12 cellular contexts compared by ENCODE assay signal in genomic region chr20:64049887-64050260, GRCh38. TPM values are rescaled to one million over a fixed set of nuclear protein-coding genes. Genes with fewer than 3 reads are reported as not detected.
DNase-seq lines count a peak whose midpoint lies in the region; ATAC-seq and TF ChIP-seq lines count a peak whose summit lies in the region.
"Had no signal": no experiment of that assay in that cellular context is flagged by ENCODE, and none has a peak within 500 bp of the region (broad histone marks: within the 10 kb centered on the region; RNA-seq: fewer than 3 reads in every experiment).

No MANE protein-coding gene starts in this region.

- H3K27ac ChIP-seq in liver (ENCODE audit: low read depth in 1 of 2, low read length in 2 of 2) (peak overlapping the region; percentile 9 to 63), thymus (ENCODE audit: low read depth) (peak overlapping the region; percentile 36)

- H3K27me3 Mint-ChIP-seq in activated CD8-positive, alpha-beta T cell treated with anti-CD3 and anti-CD28 coated beads, Interleukin-2, amount 10 ng/mL, durations not matched to agents 7 days and 5 days (ENCODE audit: low read depth), result peaks cover 44% of the 10 kb centered on the region
- peaks cover 48% of the 10 kb centered on the region for H3K27me3 Mint-ChIP-seq in activated CD8-positive, alpha-beta T cell treated with anti-CD3 and anti-CD28 coated beads for 36 hours
- peaks cover 30% of the 10 kb centered on the region for H3K27me3 Mint-ChIP-seq in activated T-helper 17 cell treated with anti-CD3 and anti-CD28 coated beads, Interleukin-2, amount 50 U/mL, for 72 hours

- H3K4me3 ChIP-seq in liver (ENCODE audit: low read depth in 1 of 3, low read length in 3 of 3), result peak overlapping the region in 1 of 3 donors; percentile 51
- peak overlapping the region; percentile 6 for H3K4me3 ChIP-seq in thymus (ENCODE audit: low read length)

- H3K9me3 Mint-ChIP-seq in activated CD8-positive, alpha-beta T cell treated with anti-CD3 and anti-CD28 coated beads, Interleukin-2, amount 10 ng/mL, durations not matched to agents 7 days and 5 days (ENCODE audit: insufficient read depth), result no peaks in the 10 kb centered on the region
- H3K9me3 Mint-ChIP-seq in activated CD8-positive, alpha-beta T cell treated with anti-CD3 and anti-CD28 coated beads for 36 hours, result no peaks in the 10 kb centered on the region
- H3K9me3 Mint-ChIP-seq in activated T-helper 17 cell treated with anti-CD3 and anti-CD28 coated beads, Interleukin-2, amount 50 U/mL, for 72 hours, result no peaks in the 10 kb centered on the region

- intact Hi-C loops in activated CD8-positive, alpha-beta T cell treated with anti-CD3 and anti-CD28 coated beads for 36 hours (cut with micrococcal nuclease), result no loop called here

- CTCF ChIA-PET in activated CD8-positive, alpha-beta T cell treated with anti-CD3 and anti-CD28 coated beads, Interleukin-2, amount 10 ng/mL, durations not matched to agents 7 days and 5 days (lab: Charles Lee), result interaction anchor here (7.5 kb wide), 1 partner anchor 11 kb away, joined by 51 read pairs; no protein-coding TSS in a partner anchor
- CTCF ChIA-PET in activated CD8-positive, alpha-beta T cell treated with anti-CD3 and anti-CD28 coated beads for 36 hours (lab: Charles Lee), result interaction anchor here (1.5 to 2.8 kb wide), 2 partner anchors 9 to 11 kb away, joined by 3 to 12 read pairs; no protein-coding TSS in a partner anchor

- no peak for DNase-seq in activated CD8-positive, alpha-beta T cell treated with anti-CD3 and anti-CD28 coated beads, Interleukin-2, amount 10 ng/mL, durations not matched to agents 7 days and 5 days
- DNase-seq in activated CD8-positive, alpha-beta T cell treated with anti-CD3 and anti-CD28 coated beads for 36 hours, result no peak
- no peak for DNase-seq in stimulated activated CD4-positive, alpha-beta T cell treated with anti-CD3 and anti-CD28 coated beads, Interleukin-1b, Interleukin-23, amount 100 ng/mL, for 48 hours
- DNase-seq in hypothalamus (lab: John Stamatoyannopoulos, UW), result no peak
- DNase-seq: T-helper 9 cell had no signal

- H3K36me3 Mint-ChIP-seq in activated CD8-positive, alpha-beta T cell treated with anti-CD3 and anti-CD28 coated beads, Interleukin-2, amount 10 ng/mL, durations not matched to agents 7 days and 5 days (ENCODE audit: low read depth), result no peaks in the 10 kb centered on the region
- no peaks in the 10 kb centered on the region for H3K36me3 Mint-ChIP-seq in activated CD8-positive, alpha-beta T cell treated with anti-CD3 and anti-CD28 coated beads for 36 hours (ENCODE audit: low read depth)
- no peaks in the 10 kb centered on the region for H3K36me3 Mint-ChIP-seq in activated T-helper 17 cell treated with anti-CD3 and anti-CD28 coated beads, Interleukin-2, amount 50 U/mL, for 72 hours (ENCODE audit: low read depth)
- H3K36me3 Mint-ChIP-seq: activated naive CD8-positive, alpha-beta T cell had no signal

- no peak overlapping the region for H3K9ac ChIP-seq in liver (ENCODE audit: low read depth in 1 of 2, low read length in 2 of 2)

- peak overlapping the region; percentile 18 for H3K4me3 Mint-ChIP-seq in activated CD8-positive, alpha-beta T cell treated with anti-CD3 and anti-CD28 coated beads, Interleukin-2, amount 10 ng/mL, durations not matched to agents 7 days and 5 days
- no peak overlapping the region for H3K4me3 Mint-ChIP-seq in activated CD8-positive, alpha-beta T cell treated with anti-CD3 and anti-CD28 coated beads for 36 hours
- peak overlapping the region; percentile 17 for H3K4me3 Mint-ChIP-seq in activated T-helper 17 cell treated with anti-CD3 and anti-CD28 coated beads, Interleukin-2, amount 50 U/mL, for 72 hours

- no peaks in the 10 kb centered on the region for H3K9me3 ChIP-seq in liver (ENCODE audit: control insufficient read depth in 4 of 4, low read length in 3 of 4)
- H3K9me3 ChIP-seq in thymus (ENCODE audit: control insufficient read depth), result no peaks in the 10 kb centered on the region

- H3K36me3 ChIP-seq in liver (ENCODE audit: control insufficient read depth in 4 of 4, insufficient read depth in 3 of 4, low read depth in 1 of 4, low read length in 3 of 4), result no peaks in the 10 kb centered on the region
- H3K36me3 ChIP-seq in thymus (ENCODE audit: control insufficient read depth, insufficient read depth), result no peaks in the 10 kb centered on the region

- no peak for TF ChIP-seq RAD21 in liver (IDR thresholded peaks at IDR 0.05)

- H3K4me1 ChIP-seq in liver (ENCODE audit: control insufficient read depth in 4 of 4, insufficient read depth in 4 of 4, low read length in 3 of 4) (peaks cover 0 to 8% (median 2%) of the 10 kb centered on the region in 4 donors), thymus (ENCODE audit: control insufficient read depth, insufficient read depth, low read length) (no peaks in the 10 kb centered on the region)

- H3K27me3 ChIP-seq in liver (ENCODE audit: control insufficient read depth in 4 of 4, insufficient read depth in 4 of 4, low read length in 3 of 4) (peaks cover 0 to 11% (median 3%) of the 10 kb centered on the region in 4 donors), thymus (ENCODE audit: control insufficient read depth, insufficient read depth) (peaks cover 50% of the 10 kb centered on the region)

- H3K27ac Mint-ChIP-seq in activated CD8-positive, alpha-beta T cell treated with anti-CD3 and anti-CD28 coated beads, Interleukin-2, amount 10 ng/mL, durations not matched to agents 7 days and 5 days, result no peak overlapping the region
- H3K27ac Mint-ChIP-seq in activated CD8-positive, alpha-beta T cell treated with anti-CD3 and anti-CD28 coated beads for 36 hours, result no peak overlapping the region
- no peak overlapping the region for H3K27ac Mint-ChIP-seq in activated T-helper 17 cell treated with anti-CD3 and anti-CD28 coated beads, Interleukin-2, amount 50 U/mL, for 72 hours
- H3K27ac Mint-ChIP-seq: activated naive CD8-positive, alpha-beta T cell had no signal

- no peak for TF ChIP-seq CTCF in activated CD8-positive, alpha-beta T cell treated with anti-CD3 and anti-CD28 coated beads for 36 hours (IDR thresholded peaks at IDR 0.05)
- no peak for TF ChIP-seq CTCF in liver (IDR thresholded peaks at IDR 0.05; ENCODE audit: low read depth, low read length, missing input control)

- POLR2A ChIA-PET in activated CD8-positive, alpha-beta T cell treated with anti-CD3 and anti-CD28 coated beads, Interleukin-2, amount 10 ng/mL, durations not matched to agents 7 days and 5 days (lab: Charles Lee), result no interaction called here
- POLR2A ChIA-PET in activated CD8-positive, alpha-beta T cell treated with anti-CD3 and anti-CD28 coated beads for 36 hours (lab: Charles Lee), result interaction anchor here (2.0 kb wide), 1 partner anchor 11 kb away, joined by 10 read pairs; no protein-coding TSS in a partner anchor

- no peak for ATAC-seq in activated CD8-positive, alpha-beta T cell treated with anti-CD3 and anti-CD28 coated beads, Interleukin-2, amount 10 ng/mL, durations not matched to agents 7 days and 5 days
- ATAC-seq in activated CD8-positive, alpha-beta T cell treated with anti-CD3 and anti-CD28 coated beads for 36 hours, result no peak
- ATAC-seq in activated T-helper 17 cell treated with anti-CD3 and anti-CD28 coated beads, Interleukin-2, amount 50 U/mL, for 72 hours (replicated peaks), result no peak
- ATAC-seq in HG03159 (IDR thresholded peaks at IDR 0.05; ENCODE audit: unreplicated experiment), result no peak

- WGBS in liver, result 29% methylated on average over 15 of the region's 15 CpGs
- WGBS in thymus, result 49% methylated on average over 15 of the region's 15 CpGs

- peaks cover 36% of the 10 kb centered on the region for H3K4me1 Mint-ChIP-seq in activated CD8-positive, alpha-beta T cell treated with anti-CD3 and anti-CD28 coated beads, Interleukin-2, amount 10 ng/mL, durations not matched to agents 7 days and 5 days (ENCODE audit: low read depth)
- H3K4me1 Mint-ChIP-seq in activated CD8-positive, alpha-beta T cell treated with anti-CD3 and anti-CD28 coated beads for 36 hours (ENCODE audit: low read depth), result peaks cover 10% of the 10 kb centered on the region
- H3K4me1 Mint-ChIP-seq in activated T-helper 17 cell treated with anti-CD3 and anti-CD28 coated beads, Interleukin-2, amount 50 U/mL, for 72 hours, result peaks cover 4% of the 10 kb centered on the region

RNA-seq across cellular contexts. Expression of gene SOX18, which starts 0.4 kb away (rescaled TPM):
- under 1 TPM; 0.13 to 0.21 TPM for total RNA-seq in activated CD8-positive, alpha-beta T cell treated with anti-CD3 and anti-CD28 coated beads, Interleukin-2, amount 10 ng/mL, durations not matched to agents 7 days and 5 days
- total RNA-seq in activated CD8-positive, alpha-beta T cell treated with anti-CD3 and anti-CD28 coated beads for 36 hours, result not detected
- under 1 TPM; 0.13 to 0.22 TPM for total RNA-seq in activated T-helper 17 cell treated with anti-CD3 and anti-CD28 coated beads, Interleukin-2, amount 50 U/mL, for 72 hours
- total RNA-seq in liver, result 1 to 10 TPM; 2.1 to 3.1 TPM
- 1 to 10 TPM; 1.1 to 5.8 TPM for polyA plus RNA-seq in liver
- polyA plus RNA-seq in thymus, result 17.2 TPM
- total RNA-seq: epithelial cell of proximal tubule had no signal
- polyA plus RNA-seq: AG04450 had no signal

RNA-seq across cellular contexts. Expression of gene TCEA2, which starts 13.1 kb away (rescaled TPM):
- 10 to 100 TPM; 49.6 to 55.3 TPM for total RNA-seq in activated CD8-positive, alpha-beta T cell treated with anti-CD3 and anti-CD28 coated beads, Interleukin-2, amount 10 ng/mL, durations not matched to agents 7 days and 5 days
- 10 to 100 TPM; 30.0 to 33.0 TPM for total RNA-seq in activated CD8-positive, alpha-beta T cell treated with anti-CD3 and anti-CD28 coated beads for 36 hours
- 10 to 100 TPM; 52.0 to 79.9 TPM for total RNA-seq in activated T-helper 17 cell treated with anti-CD3 and anti-CD28 coated beads, Interleukin-2, amount 50 U/mL, for 72 hours
- 1 to 10 TPM; 4.6 to 6.4 TPM for total RNA-seq in liver
- polyA plus RNA-seq in liver, result 10 to 100 TPM; 17.2 to 22.6 TPM
- 53.2 TPM for polyA plus RNA-seq in thymus

RNA-seq across cellular contexts. Expression of gene C20orf204, which starts 13.9 kb away (rescaled TPM):
- 1 to 10 TPM; 6.4 to 7.6 TPM for total RNA-seq in activated CD8-positive, alpha-beta T cell treated with anti-CD3 and anti-CD28 coated beads, Interleukin-2, amount 10 ng/mL, durations not matched to agents 7 days and 5 days
- total RNA-seq in activated CD8-positive, alpha-beta T cell treated with anti-CD3 and anti-CD28 coated beads for 36 hours, result 1 to 10 TPM; 2.8 to 4.7 TPM
- 10 to 100 TPM; 12.8 to 21.5 TPM for total RNA-seq in activated T-helper 17 cell treated with anti-CD3 and anti-CD28 coated beads, Interleukin-2, amount 50 U/mL, for 72 hours
- under 1 TPM; 0.14 to 0.59 TPM for total RNA-seq in liver
- polyA plus RNA-seq in liver (under 1 TPM; 0.07 to 0.10 TPM), thymus (8.2 TPM)

RNA-seq across cellular contexts. Expression of gene RGS19, which starts 29.4 kb away (rescaled TPM):
- total RNA-seq in activated CD8-positive, alpha-beta T cell treated with anti-CD3 and anti-CD28 coated beads, Interleukin-2, amount 10 ng/mL, durations not matched to agents 7 days and 5 days, result 100 to 1,000 TPM; 130 to 135 TPM
- total RNA-seq in activated CD8-positive, alpha-beta T cell treated with anti-CD3 and anti-CD28 coated beads for 36 hours, result 10 to 100 TPM; 42.5 to 44.1 TPM
- 10 to 100 TPM; 38.6 to 49.4 TPM for total RNA-seq in activated T-helper 17 cell treated with anti-CD3 and anti-CD28 coated beads, Interleukin-2, amount 50 U/mL, for 72 hours
- 10 to 100 TPM in 1 of 2 donors, 1 to 10 TPM in 1; 6.7 to 12.9 TPM for total RNA-seq in liver
- polyA plus RNA-seq in liver (1 to 10 TPM; 4.9 to 5.9 TPM), thymus (27.2 TPM)

RNA-seq across cellular contexts. Expression of gene OPRL1, which starts 30.0 kb away (rescaled TPM):
- total RNA-seq in activated CD8-positive, alpha-beta T cell treated with anti-CD3 and anti-CD28 coated beads, Interleukin-2, amount 10 ng/mL, durations not matched to agents 7 days and 5 days, result 1 to 10 TPM; 1.5 to 2.0 TPM
- under 1 TPM; 0.61 to 0.63 TPM for total RNA-seq in activated CD8-positive, alpha-beta T cell treated with anti-CD3 and anti-CD28 coated beads for 36 hours
- total RNA-seq in activated T-helper 17 cell treated with anti-CD3 and anti-CD28 coated beads, Interleukin-2, amount 50 U/mL, for 72 hours, result under 1 TPM; 0.48 to 0.56 TPM
- total RNA-seq in liver, result under 1 TPM; 0.42 to 0.79 TPM
- polyA plus RNA-seq in liver (under 1 TPM; 0.04 to 0.28 TPM), thymus (1.1 TPM)

Comparison
In these comparisons a context has a peak if more than half of its experiments do, and no peak if none do; other contexts are left out.
1. RNA of gene TCEA2, which starts 13.1 kb away (total RNA-seq): 52.0 to 79.9 TPM in activated T-helper 17 cell treated with anti-CD3 and anti-CD28 coated beads, Interleukin-2, amount 50 U/mL, for 72 hours, 49.6 to 55.3 TPM in activated CD8-positive, alpha-beta T cell treated with anti-CD3 and anti-CD28 coated beads, Interleukin-2, amount 10 ng/mL, durations not matched to agents 7 days and 5 days and 30.0 to 33.0 TPM in activated CD8-positive, alpha-beta T cell treated with anti-CD3 and anti-CD28 coated beads for 36 hours; 4.6 to 6.4 TPM in liver; every median in the first group is over 4 times any median in the second.